ENCODE assay signal across 34 cellular contexts in genomic region chr4:122146652-122147051, GRCh38.
"Had no signal": no experiment of that assay in that cellular context is flagged by ENCODE, and none has a peak within 500 bp of the region (broad histone marks: within the 10 kb centered on the region; RNA-seq: fewer than 3 reads in every experiment).

No MANE protein-coding gene starts in this region.

- H3K27ac ChIP-seq: adrenal gland, ascending aorta, body of pancreas, brain microvascular endothelial cell, breast epithelium, cardiac muscle cell had no signal

- DNase-seq: activated effector memory CD4-positive, alpha-beta T cell treated with anti-CD3 and anti-CD28 coated beads, Interleukin-2, amount 50 U/mL, for 16 hours; activated effector memory CD4-positive, alpha-beta T cell treated with Interleukin-2 at 50 U/mL for 16 hours; activated gamma-delta T cell; activated gamma-delta T cell treated with Interleukin-2 at 50 U/mL for 16 hours; activated naive CD4-positive, alpha-beta T cell; activated naive CD4-positive, alpha-beta T cell treated with anti-CD3 and anti-CD28 coated beads for 36 hours; activated naive CD4-positive, alpha-beta T cell treated with anti-CD3 and anti-CD28 coated beads, Interleukin-2, amount 10 ng/mL, durations not matched to agents 7 days and 5 days; activated naive CD4-positive, alpha-beta T cell treated with anti-CD3 and anti-CD28 coated beads, Interleukin-2, amount 50 U/mL, for 16 hours; activated naive CD4-positive, alpha-beta T cell treated with Interleukin-2 at 50 U/mL for 16 hours; activated naive CD8-positive, alpha-beta T cell treated with anti-CD3 and anti-CD28 coated beads for 36 hours; activated naive CD8-positive, alpha-beta T cell treated with anti-CD3 and anti-CD28 coated beads, Interleukin-2, amount 10 ng/mL, durations not matched to agents 7 days and 5 days; activated naive CD8-positive, alpha-beta T cell treated with anti-CD3 and anti-CD28 coated beads, Interleukin-2, amount 50 U/mL, for 24 hours; activated T-cell treated with anti-CD3 and anti-CD28 coated beads, Interleukin-2, amount 50 U/mL, for 1 hour; activated T-cell treated with anti-CD3 and anti-CD28 coated beads, Interleukin-2, amount 50 U/mL, for 24 hours; activated T-cell treated with anti-CD3 and anti-CD28 coated beads, Interleukin-2, amount 50 U/mL, for 4 hours; activated T-cell treated with anti-CD3 and anti-CD28 coated beads, Interleukin-2, amount 50 U/mL, for 48 hours; activated T-cell treated with anti-CD3 and anti-CD28 coated beads, Interleukin-2, amount 50 U/mL, for 72 hours; adrenal gland; amniotic stem cell; amygdala; anterior cingulate cortex; aorta; body of pancreas; brain microvascular endothelial cell; caudate nucleus; central memory CD4-positive, alpha-beta T cell; cerebellar nuclear complex had no signal

- ATAC-seq: activated naive CD4-positive, alpha-beta T cell treated with anti-CD3 and anti-CD28 coated beads, Interleukin-2, amount 50 U/mL, for 72 hours; activated naive CD8-positive, alpha-beta T cell treated with anti-CD3 and anti-CD28 coated beads, Interleukin-2, amount 50 U/mL, for 24 hours; activated T-cell treated with anti-CD3 and anti-CD28 coated beads, Interleukin-2, amount 50 U/mL, for 4 hours; activated T-cell treated with anti-CD3 and anti-CD28 coated beads, Interleukin-2, amount 50 U/mL, for 72 hours; activated T-helper 17 cell treated with anti-CD3 and anti-CD28 coated beads, Interleukin-2, amount 50 U/mL, for 72 hours; body of pancreas had no signal

- H3K9me3 ChIP-seq: adrenal gland, ascending aorta, body of pancreas, breast epithelium had no signal

- FAIRE-seq: astrocyte, bronchial epithelial cell had no signal

- H3K36me3 ChIP-seq: adrenal gland, ascending aorta, brain microvascular endothelial cell, breast epithelium, cardiac muscle cell had no signal

- H3K4me3 ChIP-seq: adrenal gland, ascending aorta, body of pancreas, breast epithelium, cardiac muscle cell had no signal

- H3K27me3 ChIP-seq: adrenal gland, ascending aorta, body of pancreas, brain microvascular endothelial cell, breast epithelium, cardiac muscle cell had no signal
